Comparison of ENCODE assay signal across 14 cellular contexts in the genomic region with DNA sequence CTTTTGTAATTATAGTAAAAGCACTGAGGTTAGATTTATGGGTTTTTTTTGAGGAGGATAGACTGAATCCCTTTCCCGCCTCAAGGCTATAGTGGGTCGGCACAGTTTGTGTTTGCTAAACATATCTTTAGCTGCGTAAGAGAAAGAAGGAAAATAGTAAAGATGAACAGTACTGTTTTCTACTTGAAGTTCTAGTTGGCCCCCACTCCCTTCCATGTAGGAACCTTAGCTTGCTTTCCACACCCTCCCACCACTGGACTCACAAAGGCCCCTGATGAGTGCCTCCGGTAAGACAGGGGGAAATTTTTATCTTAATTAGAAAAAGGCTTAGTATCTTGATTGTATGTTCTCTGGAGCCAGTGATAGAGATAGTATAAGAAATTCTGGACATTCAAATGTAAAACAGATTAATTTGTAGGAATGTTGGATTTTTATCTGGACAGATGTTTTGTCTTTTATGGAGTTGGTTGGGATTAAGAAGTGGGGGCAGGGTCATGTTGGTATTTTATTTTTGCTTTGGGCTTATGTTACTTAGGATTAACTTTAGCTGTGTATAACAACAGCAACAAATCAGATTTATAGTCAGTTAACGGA. TPM values are rescaled to one million over a fixed set of nuclear protein-coding genes. Genes with fewer than 3 reads are reported as not detected.
A peak's percentile ranks its signal among the peaks of the same experiment; 100 is the strongest.
DNase-seq lines count a peak whose midpoint lies in the region; ATAC-seq and TF ChIP-seq lines count a peak whose summit lies in the region.
"Had no signal": no experiment of that assay in that cellular context is flagged by ENCODE, and none has a peak within 500 bp of the region (broad histone marks: within the 10 kb centered on the region; RNA-seq: fewer than 3 reads in every experiment).

No MANE protein-coding gene starts in this region.

- TF ChIP-seq CTCF in HFFc6 (IDR thresholded peaks at IDR 0.05) = no peak
- no peak for TF ChIP-seq CTCF in coronary artery (IDR thresholded peaks at IDR 0.05)

- peaks cover 0 to 1% (median 0%) of the 10 kb centered on the region in 7 donors for H3K9me3 Mint-ChIP-seq in CD4-positive, CD25-positive, alpha-beta regulatory T cell
- H3K9me3 Mint-ChIP-seq in HFFc6 = no peaks in the 10 kb centered on the region
- no peaks in the 10 kb centered on the region for H3K9me3 Mint-ChIP-seq in activated T-helper 1 cell treated with anti-CD3 and anti-CD28 coated beads, Interleukin-12 subunit alpha, Interleukin-12 subunit beta, Interleukin-2, Interleukin-4 antibody, amounts not matched to agents 30 ng/mL and 10 ng/mL and 1 ng/mL, durations not matched to agents 14 hours and 24 hours and 36 hours
- H3K9me3 Mint-ChIP-seq in natural killer cell treated with Interleukin-12 subunit alpha and Interleukin-12 subunit beta and Interleukin-15 and Interleukin-18, amount 100 ng/mL, for 72 hours = no peaks in the 10 kb centered on the region

- intact Hi-C loops in activated T-helper 1 cell treated with anti-CD3 and anti-CD28 coated beads, Interleukin-12 subunit alpha, Interleukin-12 subunit beta, Interleukin-2, Interleukin-4 antibody, amounts not matched to agents 30 ng/mL and 10 ng/mL and 1 ng/mL, durations not matched to agents 14 hours and 24 hours and 36 hours (cut with micrococcal nuclease) = no loop called here

- ATAC-seq in CD4-positive, CD25-positive, alpha-beta regulatory T cell (ENCODE audit: low read depth in 2 of 2) = no peak
- no peak for ATAC-seq in natural killer cell treated with Interleukin-12 subunit alpha and Interleukin-12 subunit beta and Interleukin-15 and Interleukin-18, amount 100 ng/mL, for 72 hours
- no peak for ATAC-seq in GM21390 (IDR thresholded peaks at IDR 0.05; ENCODE audit: unreplicated experiment)

- H3K9me3 ChIP-seq in CD4-positive, CD25-positive, alpha-beta regulatory T cell (ENCODE audit: control insufficient read depth in 2 of 2, low read length in 2 of 2) = no peaks in the 10 kb centered on the region
- H3K9me3 ChIP-seq: esophagus muscularis mucosa, mucosa of descending colon, testis had no signal

- H3K27me3 Mint-ChIP-seq in CD4-positive, CD25-positive, alpha-beta regulatory T cell = no peaks in the 10 kb centered on the region
- H3K27me3 Mint-ChIP-seq in HFFc6 (ENCODE audit: insufficient read depth) = no peaks in the 10 kb centered on the region; the same call in 1 of the 2 replicates
- no peaks in the 10 kb centered on the region for H3K27me3 Mint-ChIP-seq in activated T-helper 1 cell treated with anti-CD3 and anti-CD28 coated beads, Interleukin-12 subunit alpha, Interleukin-12 subunit beta, Interleukin-2, Interleukin-4 antibody, amounts not matched to agents 30 ng/mL and 10 ng/mL and 1 ng/mL, durations not matched to agents 14 hours and 24 hours and 36 hours (ENCODE audit: insufficient read depth)
- no peaks in the 10 kb centered on the region for H3K27me3 Mint-ChIP-seq in natural killer cell treated with Interleukin-12 subunit alpha and Interleukin-12 subunit beta and Interleukin-15 and Interleukin-18, amount 100 ng/mL, for 72 hours

- peaks cover 28 to 84% (median 66%) of the 10 kb centered on the region in 4 donors for H3K4me1 Mint-ChIP-seq in CD4-positive, CD25-positive, alpha-beta regulatory T cell
- H3K4me1 Mint-ChIP-seq in HFFc6 (ENCODE audit: low read depth) = peaks cover 38% of the 10 kb centered on the region
- H3K4me1 Mint-ChIP-seq in activated T-helper 1 cell treated with anti-CD3 and anti-CD28 coated beads, Interleukin-12 subunit alpha, Interleukin-12 subunit beta, Interleukin-2, Interleukin-4 antibody, amounts not matched to agents 30 ng/mL and 10 ng/mL and 1 ng/mL, durations not matched to agents 14 hours and 24 hours and 36 hours (ENCODE audit: low read depth) = peaks cover 74% of the 10 kb centered on the region
- peaks cover 65 to 68% of the 10 kb centered on the region in 2 donors for H3K4me1 Mint-ChIP-seq in natural killer cell treated with Interleukin-12 subunit alpha and Interleukin-12 subunit beta and Interleukin-15 and Interleukin-18, amount 100 ng/mL, for 72 hours (ENCODE audit: low read depth in 2 of 2)

- peak overlapping the region; percentile 66 for H3K27ac ChIP-seq in CD4-positive, CD25-positive, alpha-beta regulatory T cell (ENCODE audit: insufficient read depth, low read length, poor library complexity, severe bottlenecking)
- no peak overlapping the region for H3K27ac ChIP-seq in coronary artery
- H3K27ac ChIP-seq: esophagus muscularis mucosa, testis had no signal

- H3K4me3 Mint-ChIP-seq in CD4-positive, CD25-positive, alpha-beta regulatory T cell = peak overlapping the region in 1 of 4 donors; percentile 31
- no peak overlapping the region; the same call in 1 of the 2 replicates for H3K4me3 Mint-ChIP-seq in HFFc6
- H3K4me3 Mint-ChIP-seq in activated T-helper 1 cell treated with anti-CD3 and anti-CD28 coated beads, Interleukin-12 subunit alpha, Interleukin-12 subunit beta, Interleukin-2, Interleukin-4 antibody, amounts not matched to agents 30 ng/mL and 10 ng/mL and 1 ng/mL, durations not matched to agents 14 hours and 24 hours and 36 hours = no peak overlapping the region
- peak overlapping the region; percentile 17 for H3K4me3 Mint-ChIP-seq in natural killer cell treated with Interleukin-12 subunit alpha and Interleukin-12 subunit beta and Interleukin-15 and Interleukin-18, amount 100 ng/mL, for 72 hours

- H3K36me3 Mint-ChIP-seq in CD4-positive, CD25-positive, alpha-beta regulatory T cell = peaks cover 20% of the 10 kb centered on the region
- H3K36me3 Mint-ChIP-seq in HFFc6 (ENCODE audit: low read depth) = peaks cover 3% of the 10 kb centered on the region; the same call in 1 of the 2 replicates
- H3K36me3 Mint-ChIP-seq in activated T-helper 1 cell treated with anti-CD3 and anti-CD28 coated beads, Interleukin-12 subunit alpha, Interleukin-12 subunit beta, Interleukin-2, Interleukin-4 antibody, amounts not matched to agents 30 ng/mL and 10 ng/mL and 1 ng/mL, durations not matched to agents 14 hours and 24 hours and 36 hours (ENCODE audit: low read depth) = peaks cover 50% of the 10 kb centered on the region
- peaks cover 12% of the 10 kb centered on the region for H3K36me3 Mint-ChIP-seq in natural killer cell treated with Interleukin-12 subunit alpha and Interleukin-12 subunit beta and Interleukin-15 and Interleukin-18, amount 100 ng/mL, for 72 hours

- H3K27ac Mint-ChIP-seq in CD4-positive, CD25-positive, alpha-beta regulatory T cell = peak overlapping the region; percentile 92 to 96 (median 93)
- peak overlapping the region; percentile 10 for H3K27ac Mint-ChIP-seq in HFFc6
- peak overlapping the region; percentile 67 for H3K27ac Mint-ChIP-seq in activated T-helper 1 cell treated with anti-CD3 and anti-CD28 coated beads, Interleukin-12 subunit alpha, Interleukin-12 subunit beta, Interleukin-2, Interleukin-4 antibody, amounts not matched to agents 30 ng/mL and 10 ng/mL and 1 ng/mL, durations not matched to agents 14 hours and 24 hours and 36 hours
- peak overlapping the region; percentile 53 to 87 for H3K27ac Mint-ChIP-seq in natural killer cell treated with Interleukin-12 subunit alpha and Interleukin-12 subunit beta and Interleukin-15 and Interleukin-18, amount 100 ng/mL, for 72 hours

- H3K27me3 ChIP-seq in CD4-positive, CD25-positive, alpha-beta regulatory T cell (ENCODE audit: control insufficient read depth, insufficient read depth, low read length) = no peaks in the 10 kb centered on the region
- H3K27me3 ChIP-seq: esophagus muscularis mucosa, testis had no signal

- no peak for DNase-seq in CD4-positive, CD25-positive, alpha-beta regulatory T cell
- DNase-seq in HFFc6 (no peak), NCI-H146 treated with DMSO at 0.1 percent for 48 hours (lab: John Stamatoyannopoulos, UW; ENCODE audit: unreplicated experiment) (no peak), coronary artery (ENCODE audit: low spot score) (no peak), A172 (ENCODE audit: low spot score) (no peak)
- DNase-seq in activated T-helper 1 cell treated with anti-CD3 and anti-CD28 coated beads, Interleukin-12 subunit alpha, Interleukin-12 subunit beta, Interleukin-2, Interleukin-4 antibody, amounts not matched to agents 30 ng/mL and 10 ng/mL and 1 ng/mL, durations not matched to agents 14 hours and 24 hours and 36 hours (ENCODE audit: low spot score) = no peak
- DNase-seq in natural killer cell treated with Interleukin-12 subunit alpha and Interleukin-12 subunit beta and Interleukin-15 and Interleukin-18, amount 100 ng/mL, for 72 hours (ENCODE audit: low spot score) = no peak
- DNase-seq: C1 segment of cervical spinal cord, mucosa of descending colon, NCI-H2107, NCI-H748 treated with DMSO at 0.1 percent for 48 hours, testis had no signal

- no peak overlapping the region for H3K4me3 ChIP-seq in CD4-positive, CD25-positive, alpha-beta regulatory T cell (ENCODE audit: low read depth, low read length)
- H3K4me3 ChIP-seq in coronary artery = no peak overlapping the region
- H3K4me3 ChIP-seq: esophagus muscularis mucosa, mucosa of descending colon, testis had no signal

- peaks cover 51% of the 10 kb centered on the region for H3K4me1 ChIP-seq in CD4-positive, CD25-positive, alpha-beta regulatory T cell (ENCODE audit: control insufficient read depth, insufficient read depth, low read length, poor library complexity, severe bottlenecking)
- H3K4me1 ChIP-seq: testis had no signal

- peaks cover 9% of the 10 kb centered on the region for H3K36me3 ChIP-seq in CD4-positive, CD25-positive, alpha-beta regulatory T cell (ENCODE audit: control insufficient read depth, insufficient read depth, low read length)
- H3K36me3 ChIP-seq: esophagus muscularis mucosa had no signal

RNA-seq across cellular contexts. Expression of gene PTPRJ, which starts 49.4 kb away (rescaled TPM):
- 81.8 TPM for total RNA-seq in CD4-positive, CD25-positive, alpha-beta regulatory T cell
- 10 to 100 TPM; 13.8 to 20.2 (median 16.9) TPM for polyA plus RNA-seq in CD4-positive, CD25-positive, alpha-beta regulatory T cell
- 10 to 100 TPM; 15.7 to 20.8 (median 19.2) TPM for total RNA-seq in HFFc6 (2021; fragmentation: NEBNext Ultra II Directional; extraction: Animal tissue kit (Norgen Biotek cat#: 25700))
- total RNA-seq in activated T-helper 1 cell treated with anti-CD3 and anti-CD28 coated beads, Interleukin-12 subunit alpha, Interleukin-12 subunit beta, Interleukin-2, Interleukin-4 antibody, amounts not matched to agents 30 ng/mL and 10 ng/mL and 1 ng/mL, durations not matched to agents 14 hours and 24 hours and 36 hours = 69.6 and 70.3 TPM in 2 replicates
- 10 to 100 TPM; 60.7 to 83.3 TPM for total RNA-seq in natural killer cell treated with Interleukin-12 subunit alpha and Interleukin-12 subunit beta and Interleukin-15 and Interleukin-18, amount 100 ng/mL, for 72 hours
- total RNA-seq in A172 (2014; rRNA removed; shearing (Covaris generic)) = 15.2 and 15.8 TPM in 2 replicates

Comparison
In these comparisons a context has a peak if more than half of its experiments do, and no peak if none do; other contexts are left out.
1. H3K27ac Mint-ChIP-seq: peak in every context shown above with its lines; median percentile 93 in CD4-positive, CD25-positive, alpha-beta regulatory T cell; 70 in natural killer cell treated with Interleukin-12 subunit alpha and Interleukin-12 subunit beta and Interleukin-15 and Interleukin-18, amount 100 ng/mL, for 72 hours; 67 in activated T-helper 1 cell treated with anti-CD3 and anti-CD28 coated beads, Interleukin-12 subunit alpha, Interleukin-12 subunit beta, Interleukin-2, Interleukin-4 antibody, amounts not matched to agents 30 ng/mL and 10 ng/mL and 1 ng/mL, durations not matched to agents 14 hours and 24 hours and 36 hours; 10 in HFFc6.